7 cellular contexts compared by ENCODE assay signal in genomic region chr1:100265562-100265930, GRCh38. TPM values are rescaled to one million over a fixed set of nuclear protein-coding genes. Genes with fewer than 3 reads are reported as not detected.
DNase-seq lines count a peak whose midpoint lies in the region; ATAC-seq and TF ChIP-seq lines count a peak whose summit lies in the region.

No MANE protein-coding gene starts in this region.

- no peaks in the 10 kb centered on the region for H3K27me3 Mint-ChIP-seq in activated T-helper 2 cell treated with anti-CD3 and anti-CD28 coated beads, Interferon-gamma antibody, Interleukin-2, Interleukin-4, amounts not matched to agents 10 μg/mL and 5 μg/mL and 100 μg/mL, durations not matched to agents 14 hours and 24 hours and 36 hours (ENCODE audit: low read depth)

- H3K27ac Mint-ChIP-seq in activated T-helper 2 cell treated with anti-CD3 and anti-CD28 coated beads, Interferon-gamma antibody, Interleukin-2, Interleukin-4, amounts not matched to agents 10 μg/mL and 5 μg/mL and 100 μg/mL, durations not matched to agents 14 hours and 24 hours and 36 hours = peak overlapping the region; percentile 99

- ATAC-seq in GM21447 (IDR thresholded peaks at IDR 0.05; ENCODE audit: unreplicated experiment) (peak; percentile 23), HG03575 (IDR thresholded peaks at IDR 0.05; ENCODE audit: extremely low read depth, insufficient number of reproducible peaks, low FRiP score, unreplicated experiment) (peak; percentile 13), heart right ventricle (peak; percentile 8 to 60 (median 38))

- H3K4me1 Mint-ChIP-seq in activated T-helper 2 cell treated with anti-CD3 and anti-CD28 coated beads, Interferon-gamma antibody, Interleukin-2, Interleukin-4, amounts not matched to agents 10 μg/mL and 5 μg/mL and 100 μg/mL, durations not matched to agents 14 hours and 24 hours and 36 hours (ENCODE audit: low read depth) = peaks cover 22% of the 10 kb centered on the region

- DNase-seq in GM06990 (ENCODE audit: extremely low read depth, insufficient read length) = no peak
- no peak for DNase-seq in activated T-helper 2 cell treated with anti-CD3 and anti-CD28 coated beads, Interferon-gamma antibody, Interleukin-2, Interleukin-4, amounts not matched to agents 10 μg/mL and 5 μg/mL and 100 μg/mL, durations not matched to agents 14 hours and 24 hours and 36 hours (ENCODE audit: low spot score)
- DNase-seq in heart right ventricle = no peak
- DNase-seq in renal cortical epithelial cell (ENCODE audit: low read depth) = peak; percentile 66
- DNase-seq in midbrain (lab: John Stamatoyannopoulos, UW) = no peak

- 1 to 2% methylated on average over 12 of the region's 12 CpGs for WGBS in heart right ventricle, 2 donors

- H3K36me3 Mint-ChIP-seq in activated T-helper 2 cell treated with anti-CD3 and anti-CD28 coated beads, Interferon-gamma antibody, Interleukin-2, Interleukin-4, amounts not matched to agents 10 μg/mL and 5 μg/mL and 100 μg/mL, durations not matched to agents 14 hours and 24 hours and 36 hours (ENCODE audit: low read depth) = peaks cover 49% of the 10 kb centered on the region

- TF ChIP-seq CTCF in GM06990 (IDR thresholded peaks at IDR 0.05; ENCODE audit: insufficient read depth, low read length, poor library complexity, severe bottlenecking) (no peak), heart right ventricle (IDR thresholded peaks at IDR 0.05) (no peak)

- H3K9me3 ChIP-seq in heart right ventricle = peaks cover 0 to 10% (median 0%) of the 10 kb centered on the region in 11 donors

- H3K36me3 ChIP-seq in GM06990 (ENCODE audit: control insufficient read depth, insufficient read depth, low read length) (peaks cover 9% of the 10 kb centered on the region), heart right ventricle (peaks cover 0 to 34% (median 13%) of the 10 kb centered on the region in 9 donors)

- peaks cover 9% of the 10 kb centered on the region for H3K9me3 Mint-ChIP-seq in activated T-helper 2 cell treated with anti-CD3 and anti-CD28 coated beads, Interferon-gamma antibody, Interleukin-2, Interleukin-4, amounts not matched to agents 10 μg/mL and 5 μg/mL and 100 μg/mL, durations not matched to agents 14 hours and 24 hours and 36 hours

- peak overlapping the region; percentile 100 for H3K4me3 ChIP-seq in GM06990 (replicated peaks; ENCODE audit: low read depth, low read length)
- H3K4me3 ChIP-seq in heart right ventricle = peak overlapping the region; percentile 59 to 99 (median 96)

- H3K4me3 Mint-ChIP-seq in activated T-helper 2 cell treated with anti-CD3 and anti-CD28 coated beads, Interferon-gamma antibody, Interleukin-2, Interleukin-4, amounts not matched to agents 10 μg/mL and 5 μg/mL and 100 μg/mL, durations not matched to agents 14 hours and 24 hours and 36 hours (ENCODE audit: low read depth) = peak overlapping the region; percentile 99

- intact Hi-C loops in activated T-helper 2 cell treated with anti-CD3 and anti-CD28 coated beads, Interferon-gamma antibody, Interleukin-2, Interleukin-4, amounts not matched to agents 10 μg/mL and 5 μg/mL and 100 μg/mL, durations not matched to agents 14 hours and 24 hours and 36 hours (cut with micrococcal nuclease) = loop anchor here (10.0 kb wide), 2 partner anchors 301 to 461 kb away; partner anchors contain the start of gene SLC35A3
- intact Hi-C loops in heart right ventricle (cut with DNase I) = loop anchor here in 4 of 10 donors (5.0 to 10.0 kb wide), 5 partner anchors 87 to 189 kb away; partner anchors contain the start of genes CDC14A (in 2 of the 4), SASS6 (in 2 of the 4) and TRMT13 (in 2 of the 4)

- peaks cover 4 to 42% (median 35%) of the 10 kb centered on the region in 9 donors for H3K4me1 ChIP-seq in heart right ventricle

- peak overlapping the region in 9 of 10 donors; percentile 79 to 97 (median 88) for H3K27ac ChIP-seq in heart right ventricle

- H3K27me3 ChIP-seq in GM06990 (replicated peaks; ENCODE audit: control insufficient read depth, insufficient read depth, low read length) = no peaks in the 10 kb centered on the region
- no peaks in the 10 kb centered on the region for H3K27me3 ChIP-seq in heart right ventricle

RNA-seq across cellular contexts. Expression of gene RTCA, which starts 0.5 kb away (rescaled TPM):
- total RNA-seq in activated T-helper 2 cell treated with anti-CD3 and anti-CD28 coated beads, Interferon-gamma antibody, Interleukin-2, Interleukin-4, amounts not matched to agents 10 μg/mL and 5 μg/mL and 100 μg/mL, durations not matched to agents 14 hours and 24 hours and 36 hours = 53.4 and 55.7 TPM in 2 replicates
- total RNA-seq in heart right ventricle (10 to 100 TPM; 30.1 to 44.8 (median 36.9) TPM), renal cortical epithelial cell (44.2 and 60.1 TPM in 2 replicates)
- 10 to 100 TPM; 17.1 to 30.2 TPM for polyA plus RNA-seq in heart right ventricle

RNA-seq across cellular contexts. Expression of gene DBT, which starts 15.9 kb away (rescaled TPM):
- total RNA-seq in activated T-helper 2 cell treated with anti-CD3 and anti-CD28 coated beads, Interferon-gamma antibody, Interleukin-2, Interleukin-4, amounts not matched to agents 10 μg/mL and 5 μg/mL and 100 μg/mL, durations not matched to agents 14 hours and 24 hours and 36 hours = 10.4 and 10.7 TPM in 2 replicates
- total RNA-seq in heart right ventricle (10 to 100 TPM; 27.9 to 49.0 (median 38.8) TPM), renal cortical epithelial cell (8.7 and 22.1 TPM in 2 replicates)
- polyA plus RNA-seq in heart right ventricle = 1 to 10 TPM; 4.9 to 8.3 TPM
